In the genomic region with DNA sequence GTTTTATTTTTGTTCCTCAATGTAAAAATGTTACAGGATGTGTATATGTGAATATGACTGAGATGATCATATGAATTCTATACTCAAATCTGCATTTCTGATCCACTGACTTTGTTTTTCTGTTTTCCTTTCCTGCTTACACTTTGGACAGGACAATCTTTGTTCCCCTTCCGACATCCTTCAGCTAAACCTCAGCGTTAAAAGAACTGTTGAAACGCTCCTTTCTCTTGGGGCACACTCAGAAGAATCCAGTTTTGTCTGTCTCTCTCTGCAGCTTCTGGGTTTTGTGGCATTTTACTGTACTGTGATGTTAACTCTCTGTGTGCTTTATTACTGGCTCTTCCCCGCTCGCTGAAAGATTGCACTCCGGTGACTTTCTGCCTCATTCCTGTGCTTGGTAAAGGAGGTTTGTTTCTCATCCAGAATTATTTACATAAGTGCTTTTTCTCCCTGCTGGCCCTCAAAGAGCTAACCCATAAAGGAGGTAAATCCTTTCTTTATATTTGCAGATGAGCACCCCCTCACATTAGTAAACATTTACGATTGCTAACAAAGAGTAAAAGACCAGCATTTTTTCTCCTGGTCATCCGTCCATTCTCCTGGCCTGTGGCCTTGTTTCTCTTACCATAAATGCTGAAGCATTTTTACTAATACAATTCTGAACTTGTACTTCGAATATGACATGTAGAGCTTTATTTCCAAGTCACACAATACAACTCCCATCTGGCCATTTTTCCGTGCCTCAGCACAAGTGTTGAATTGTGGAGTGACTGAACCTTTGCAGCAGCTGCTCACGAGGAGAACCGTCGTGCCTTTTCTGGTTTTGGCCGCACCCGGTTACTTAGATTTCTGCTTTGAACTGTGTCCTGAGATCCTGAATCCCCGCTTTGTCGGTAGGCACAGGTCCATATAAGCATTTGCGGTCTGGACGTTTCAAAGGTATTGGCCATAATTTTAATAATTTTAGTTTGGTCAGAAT, we compare ENCODE assay signal across 1 cellular context.
TF ChIP-seq lines count a peak whose summit lies in the region.

No MANE protein-coding gene starts in this region.

TF ChIP-seq in H1, 55 proteins besides CTCF, POLR2A, EP300 and RAD21 (continued from another document):
- TF ChIP-seq, protein P1, sequence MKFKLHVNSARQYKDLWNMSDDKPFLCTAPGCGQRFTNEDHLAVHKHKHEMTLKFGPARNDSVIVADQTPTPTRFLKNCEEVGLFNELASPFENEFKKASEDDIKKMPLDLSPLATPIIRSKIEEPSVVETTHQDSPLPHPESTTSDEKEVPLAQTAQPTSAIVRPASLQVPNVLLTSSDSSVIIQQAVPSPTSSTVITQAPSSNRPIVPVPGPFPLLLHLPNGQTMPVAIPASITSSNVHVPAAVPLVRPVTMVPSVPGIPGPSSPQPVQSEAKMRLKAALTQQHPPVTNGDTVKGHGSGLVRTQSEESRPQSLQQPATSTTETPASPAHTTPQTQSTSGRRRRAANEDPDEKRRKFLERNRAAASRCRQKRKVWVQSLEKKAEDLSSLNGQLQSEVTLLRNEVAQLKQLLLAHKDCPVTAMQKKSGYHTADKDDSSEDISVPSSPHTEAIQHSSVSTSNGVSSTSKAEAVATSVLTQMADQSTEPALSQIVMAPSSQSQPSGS (IDR thresholded peaks at IDR 0.05; ENCODE audit: low read length) = no peak
- no peak for TF ChIP-seq FOSL1 (IDR thresholded peaks at IDR 0.05; ENCODE audit: insufficient read depth, low read depth, low read length)
